In genomic region chr9:120707170-120707569, GRCh38 we compare ENCODE assay signal across 13 cellular contexts. TPM values are rescaled to one million over a fixed set of nuclear protein-coding genes. Genes with fewer than 3 reads are reported as not detected.
DNase-seq lines count a peak whose midpoint lies in the region; ATAC-seq, FAIRE-seq and TF ChIP-seq lines count a peak whose summit lies in the region.
"Had no signal": no experiment of that assay in that cellular context is flagged by ENCODE, and none has a peak within 500 bp of the region (broad histone marks: within the 10 kb centered on the region; RNA-seq: fewer than 3 reads in every experiment).

No MANE protein-coding gene starts in this region.

- no peak for TF ChIP-seq POLR2A in H54 (IDR thresholded peaks at IDR 0.05; ENCODE audit: low read depth, low read length)

- no peaks in the 10 kb centered on the region; the same call in 1 of the 2 replicates for H3F3A ChIP-seq in Loucy (ENCODE audit: low read depth)

- TF ChIP-seq CTCF in Loucy (conservative IDR thresholded peaks at IDR 0.05; ENCODE audit: low read length) (no peak), pancreas (IDR thresholded peaks at IDR 0.05) (no peak), WTC11 (IDR thresholded peaks at IDR 0.05) (no peak)

- H3K79me2 ChIP-seq in Loucy (ENCODE audit: insufficient read depth, low read length) = peaks cover 36% of the 10 kb centered on the region

- H3K36me3 ChIP-seq in Loucy (ENCODE audit: insufficient read depth, low read length) = no peaks in the 10 kb centered on the region
- H3K36me3 ChIP-seq in pancreas = no peaks in the 10 kb centered on the region

- H4K20me1 ChIP-seq in Loucy (ENCODE audit: insufficient read depth, low read length, poor library complexity, severe bottlenecking) = no peaks in the 10 kb centered on the region

- H2AFZ ChIP-seq in Loucy (ENCODE audit: low read length) = no peak overlapping the region
- H2AFZ ChIP-seq: GM23248 had no signal

- H3K27me3 Mint-ChIP-seq in WTC11 (ENCODE audit: low read depth) = peaks cover 92% of the 10 kb centered on the region
- H3K27me3 Mint-ChIP-seq: CD4-positive, CD25-positive, alpha-beta regulatory T cell had no signal

- no peaks in the 10 kb centered on the region for H3K9me2 ChIP-seq in Loucy (replicated peaks; ENCODE audit: low read depth, low read length)

- no peak overlapping the region for H3K4me3 ChIP-seq in Loucy (ENCODE audit: low read length, poor library complexity, severe bottlenecking)
- no peak overlapping the region for H3K4me3 ChIP-seq in pancreas
- H3K4me3 ChIP-seq: GM23248 had no signal

- no peaks in the 10 kb centered on the region for H3K36me3 Mint-ChIP-seq in WTC11

- FAIRE-seq in H54 (lab: Jason Lieb, UNC) (peak; percentile 84), pancreas (lab: Jason Lieb, UNC) (no peak)
- FAIRE-seq: GM12891, HTR-8/SVneo had no signal

- H3K4me1 ChIP-seq in Loucy (ENCODE audit: insufficient read depth, low read length, poor library complexity, severe bottlenecking) (peaks cover 32% of the 10 kb centered on the region), pancreas (peaks cover 5 to 34% (median 12%) of the 10 kb centered on the region in 3 donors)

- WGBS in pancreas, 2 donors = 18 to 20% methylated on average over 2 of the region's 2 CpGs

- no peak overlapping the region for H3K4me3 Mint-ChIP-seq in WTC11

- no peak for DNase-seq in H54 (ENCODE audit: insufficient read length, low spot score)
- no peak for DNase-seq in left lobe of liver (ENCODE audit: low spot score)
- no peak for DNase-seq in pancreas
- DNase-seq in cerebellar nuclear complex (lab: John Stamatoyannopoulos, UW) = no peak
- no peak for DNase-seq in WTC11 (ENCODE audit: low spot score)
- DNase-seq: CD4-positive, CD25-positive, alpha-beta regulatory T cell; GM23248; H7 had no signal

- H3K9me3 ChIP-seq in Loucy (ENCODE audit: insufficient read depth, low read depth, low read length) (no peaks in the 10 kb centered on the region), pancreas (no peaks in the 10 kb centered on the region)

- peak; percentile 60 for ATAC-seq in left lobe of liver
- peak in 3 of 4 donors; percentile 8 to 28 (median 26) for ATAC-seq in pancreas
- ATAC-seq in HG02571 (IDR thresholded peaks at IDR 0.05; ENCODE audit: unreplicated experiment) = no peak
- no peak for ATAC-seq in HG03095 (IDR thresholded peaks at IDR 0.05; ENCODE audit: unreplicated experiment)
- ATAC-seq in WTC11 = no peak

- H3K9ac ChIP-seq in Loucy (ENCODE audit: low read depth, low read length, poor library complexity, severe bottlenecking) = no peak overlapping the region
- H3K9ac ChIP-seq: GM23248 had no signal

- H3K27ac ChIP-seq in pancreas = no peak overlapping the region
- H3K27ac ChIP-seq: GM23248 had no signal

- CTCF ChIA-PET in WTC11 (lab: Charles Lee) = interaction anchor here (1.2 kb wide), 1 partner anchor 23 kb away, joined by 3 read pairs; no protein-coding TSS in a partner anchor

- POLR2A ChIA-PET in WTC11 (lab: Charles Lee) = no interaction called here

- intact Hi-C loops in pancreas (cut with DNase I) = loop anchor here in 1 of 3 donors (10.0 kb wide), 1 partner anchor 82 kb away; no protein-coding TSS in a partner anchor

- peak overlapping the region; percentile 34 for H3K4me2 ChIP-seq in Loucy (ENCODE audit: low read depth, low read length, poor library complexity, severe bottlenecking)

- no peaks in the 10 kb centered on the region for H3K9me3 Mint-ChIP-seq in WTC11

- H3K27me3 ChIP-seq in Loucy (ENCODE audit: insufficient read depth, low read length, poor library complexity, severe bottlenecking) = no peaks in the 10 kb centered on the region
- H3K27me3 ChIP-seq in pancreas = no peaks in the 10 kb centered on the region

- peaks cover 2% of the 10 kb centered on the region; the same call in 1 of the 2 replicates for H3K4me1 Mint-ChIP-seq in WTC11

- no peak overlapping the region for H3K27ac Mint-ChIP-seq in WTC11

TF ChIP-seq in WTC11, 78 proteins besides CTCF, POLR2A, EP300 and RAD21 (continues in another document):
- TF ChIP-seq, protein P1, sequence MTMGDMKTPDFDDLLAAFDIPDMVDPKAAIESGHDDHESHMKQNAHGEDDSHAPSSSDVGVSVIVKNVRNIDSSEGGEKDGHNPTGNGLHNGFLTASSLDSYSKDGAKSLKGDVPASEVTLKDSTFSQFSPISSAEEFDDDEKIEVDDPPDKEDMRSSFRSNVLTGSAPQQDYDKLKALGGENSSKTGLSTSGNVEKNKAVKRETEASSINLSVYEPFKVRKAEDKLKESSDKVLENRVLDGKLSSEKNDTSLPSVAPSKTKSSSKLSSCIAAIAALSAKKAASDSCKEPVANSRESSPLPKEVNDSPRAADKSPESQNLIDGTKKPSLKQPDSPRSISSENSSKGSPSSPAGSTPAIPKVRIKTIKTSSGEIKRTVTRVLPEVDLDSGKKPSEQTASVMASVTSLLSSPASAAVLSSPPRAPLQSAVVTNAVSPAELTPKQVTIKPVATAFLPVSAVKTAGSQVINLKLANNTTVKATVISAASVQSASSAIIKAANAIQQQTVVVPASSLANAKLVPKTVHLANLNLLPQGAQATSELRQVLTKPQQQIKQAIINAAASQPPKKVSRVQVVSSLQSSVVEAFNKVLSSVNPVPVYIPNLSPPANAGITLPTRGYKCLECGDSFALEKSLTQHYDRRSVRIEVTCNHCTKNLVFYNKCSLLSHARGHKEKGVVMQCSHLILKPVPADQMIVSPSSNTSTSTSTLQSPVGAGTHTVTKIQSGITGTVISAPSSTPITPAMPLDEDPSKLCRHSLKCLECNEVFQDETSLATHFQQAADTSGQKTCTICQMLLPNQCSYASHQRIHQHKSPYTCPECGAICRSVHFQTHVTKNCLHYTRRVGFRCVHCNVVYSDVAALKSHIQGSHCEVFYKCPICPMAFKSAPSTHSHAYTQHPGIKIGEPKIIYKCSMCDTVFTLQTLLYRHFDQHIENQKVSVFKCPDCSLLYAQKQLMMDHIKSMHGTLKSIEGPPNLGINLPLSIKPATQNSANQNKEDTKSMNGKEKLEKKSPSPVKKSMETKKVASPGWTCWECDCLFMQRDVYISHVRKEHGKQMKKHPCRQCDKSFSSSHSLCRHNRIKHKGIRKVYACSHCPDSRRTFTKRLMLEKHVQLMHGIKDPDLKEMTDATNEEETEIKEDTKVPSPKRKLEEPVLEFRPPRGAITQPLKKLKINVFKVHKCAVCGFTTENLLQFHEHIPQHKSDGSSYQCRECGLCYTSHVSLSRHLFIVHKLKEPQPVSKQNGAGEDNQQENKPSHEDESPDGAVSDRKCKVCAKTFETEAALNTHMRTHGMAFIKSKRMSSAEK (CRISPR knock-in tag; IDR thresholded peaks at IDR 0.05; ENCODE audit: borderline replicate concordance) = no peak
- TF ChIP-seq MXD4 (CRISPR knock-in tag; IDR thresholded peaks at IDR 0.05; ENCODE audit: borderline replicate concordance) (no peak), ZNF219 (CRISPR knock-in tag; IDR thresholded peaks at IDR 0.05; ENCODE audit: borderline replicate concordance) (no peak), ELF4 (CRISPR knock-in tag; IDR thresholded peaks at IDR 0.05; ENCODE audit: low read depth) (no peak), ERG (CRISPR knock-in tag; IDR thresholded peaks at IDR 0.05) (no peak), GRHL2 (CRISPR knock-in tag; IDR thresholded peaks at IDR 0.05; ENCODE audit: insufficient replicate concordance, severe bottlenecking) (no peak), ATF3 (CRISPR knock-in tag; conservative IDR thresholded peaks at IDR 0.05) (no peak), ZNF263 (CRISPR knock-in tag; IDR thresholded peaks at IDR 0.05; ENCODE audit: low read depth) (no peak), RELA (CRISPR knock-in tag; IDR thresholded peaks at IDR 0.05; ENCODE audit: borderline replicate concordance) (no peak), ZBTB21 (CRISPR knock-in tag; IDR thresholded peaks at IDR 0.05; ENCODE audit: borderline replicate concordance) (no peak), TEAD4 (CRISPR knock-in tag; IDR thresholded peaks at IDR 0.05) (no peak)
- TF ChIP-seq, protein P2, sequence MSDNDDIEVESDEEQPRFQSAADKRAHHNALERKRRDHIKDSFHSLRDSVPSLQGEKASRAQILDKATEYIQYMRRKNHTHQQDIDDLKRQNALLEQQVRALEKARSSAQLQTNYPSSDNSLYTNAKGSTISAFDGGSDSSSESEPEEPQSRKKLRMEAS (CRISPR knock-in tag; IDR thresholded peaks at IDR 0.05) = no peak
- TF ChIP-seq, protein P3, sequence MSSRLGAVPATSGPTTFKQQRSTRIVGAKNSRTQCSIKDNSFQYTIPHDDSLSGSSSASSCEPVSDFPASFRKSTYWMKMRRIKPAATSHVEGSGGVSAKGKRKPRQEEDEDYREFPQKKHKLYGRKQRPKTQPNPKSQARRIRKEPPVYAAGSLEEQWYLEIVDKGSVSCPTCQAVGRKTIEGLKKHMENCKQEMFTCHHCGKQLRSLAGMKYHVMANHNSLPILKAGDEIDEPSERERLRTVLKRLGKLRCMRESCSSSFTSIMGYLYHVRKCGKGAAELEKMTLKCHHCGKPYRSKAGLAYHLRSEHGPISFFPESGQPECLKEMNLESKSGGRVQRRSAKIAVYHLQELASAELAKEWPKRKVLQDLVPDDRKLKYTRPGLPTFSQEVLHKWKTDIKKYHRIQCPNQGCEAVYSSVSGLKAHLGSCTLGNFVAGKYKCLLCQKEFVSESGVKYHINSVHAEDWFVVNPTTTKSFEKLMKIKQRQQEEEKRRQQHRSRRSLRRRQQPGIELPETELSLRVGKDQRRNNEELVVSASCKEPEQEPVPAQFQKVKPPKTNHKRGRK (CRISPR knock-in tag; IDR thresholded peaks at IDR 0.05; ENCODE audit: borderline replicate concordance) = no peak

RNA-seq across cellular contexts. Expression of gene MEGF9, which starts 7.1 kb away (rescaled TPM):
- 26.4 TPM for total RNA-seq in left lobe of liver
- 10 to 100 TPM in 1 of 6 donors, 1 to 10 TPM in 5; 3.0 to 11.0 (median 5.0) TPM for total RNA-seq in pancreas
- polyA plus RNA-seq in pancreas = 1 to 10 TPM; 1.7 to 5.4 TPM
- total RNA-seq in WTC11 (2021) = 0.80 to 1.0 TPM (median 0.92 TPM) in 3 replicates

Comparison
In these comparisons a context has a peak if more than half of its experiments do, and no peak if none do; other contexts are left out.
1. ATAC-seq: peak in left lobe of liver (single experiment) and pancreas (3 of 4); none in HG02571 (single experiment), HG03095 (single experiment) and WTC11 (single experiment).